Comparison of ENCODE assay signal across 10 cellular contexts in the genomic region with DNA sequence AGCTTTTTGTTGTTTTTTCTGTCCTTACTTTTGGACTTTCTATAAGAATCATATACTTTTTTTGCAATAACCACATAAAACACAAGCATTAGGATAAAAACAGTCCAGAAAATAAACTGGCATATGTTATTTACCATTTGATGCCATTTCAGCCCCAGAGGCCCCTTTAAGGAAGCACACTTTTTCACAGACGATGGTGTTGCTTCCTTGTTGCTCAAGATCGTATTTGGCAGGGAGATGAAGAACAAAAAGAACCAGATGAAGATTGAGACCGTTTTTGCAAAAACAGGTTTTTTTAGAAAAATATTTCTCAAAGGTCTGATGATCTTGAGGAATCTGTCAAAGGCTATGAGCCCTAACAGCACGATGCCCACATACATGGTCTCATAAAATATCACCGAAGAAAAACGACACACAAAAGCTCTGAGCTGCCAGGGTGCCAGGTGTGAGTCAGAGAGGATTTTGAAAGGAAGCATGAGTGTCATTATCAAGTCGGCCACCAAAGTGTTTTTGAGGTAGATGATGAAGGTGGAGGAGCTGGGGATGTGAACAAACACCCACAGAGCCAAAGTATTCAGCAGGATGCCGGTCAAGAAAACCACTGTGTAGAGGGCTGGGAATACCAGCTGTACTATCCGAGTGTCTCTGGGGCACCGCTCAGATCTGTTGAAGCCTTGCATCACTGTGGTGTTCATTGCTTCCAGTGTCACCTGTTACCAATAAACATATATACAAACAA. TPM values are rescaled to one million over a fixed set of nuclear protein-coding genes. Genes with fewer than 3 reads are reported as not detected.
DNase-seq lines count a peak whose midpoint lies in the region; ATAC-seq and TF ChIP-seq lines count a peak whose summit lies in the region.
"Had no signal": no experiment of that assay in that cellular context is flagged by ENCODE, and none has a peak within 500 bp of the region (broad histone marks: within the 10 kb centered on the region; RNA-seq: fewer than 3 reads in every experiment).

No MANE protein-coding gene starts in this region.

- H3K4me3 Mint-ChIP-seq in activated naive CD8-positive, alpha-beta T cell: peak overlapping the region; percentile 44

- H3K27ac Mint-ChIP-seq in activated naive CD8-positive, alpha-beta T cell: peak overlapping the region; percentile 5

- H3K4me3 ChIP-seq in AG10803 (ENCODE audit: low read length): no peak overlapping the region

- H3K27me3 Mint-ChIP-seq in activated naive CD8-positive, alpha-beta T cell: peaks cover 4% of the 10 kb centered on the region

- peak; percentile 12; the same call in 1 of the 2 replicates for TF ChIP-seq CTCF in AG10803 (conservative IDR thresholded peaks at IDR 0.05; ENCODE audit: low read length)

- H3K36me3 Mint-ChIP-seq in activated naive CD8-positive, alpha-beta T cell: no peaks in the 10 kb centered on the region

- peaks cover 10% of the 10 kb centered on the region for H3K4me1 Mint-ChIP-seq in activated naive CD8-positive, alpha-beta T cell (ENCODE audit: low read depth)

- no peak for ATAC-seq in HG02678 (IDR thresholded peaks at IDR 0.05; ENCODE audit: unreplicated experiment)

- H3K9me3 Mint-ChIP-seq in activated naive CD8-positive, alpha-beta T cell (ENCODE audit: low read depth): no peaks in the 10 kb centered on the region

- DNase-seq in AG10803 (ENCODE audit: low read depth): peak; percentile 59
- DNase-seq in HT-29 (ENCODE audit: low spot score): peak; percentile 38
- DNase-seq in kidney tubule cell (ENCODE audit: low spot score): peak; percentile 48
- no peak for DNase-seq in effector CD8-positive, alpha-beta T cell (lab: John Stamatoyannopoulos, UW)
- no peak for DNase-seq in OCI-M2 (lab: John Stamatoyannopoulos, UW; ENCODE audit: unreplicated experiment)
- no peak for DNase-seq in mucosa of gallbladder (ENCODE audit: low spot score)

RNA-seq across cellular contexts. Expression of gene P2RY13, which starts 0.9 kb away (rescaled TPM):
- not detected in 2 replicates for total RNA-seq in HT-29 (2014; rRNA removed; shearing (Covaris generic))
- 4.0 TPM for total RNA-seq in mucosa of gallbladder
- total RNA-seq: lung microvascular endothelial cell, OCI-LY7 had no signal

RNA-seq across cellular contexts. Expression of gene GPR87, which starts 11.8 kb away (rescaled TPM):
- 1.8 and 2.6 TPM in 2 replicates for total RNA-seq in HT-29 (2014; rRNA removed; shearing (Covaris generic))
- not detected for total RNA-seq in mucosa of gallbladder
- total RNA-seq: lung microvascular endothelial cell, OCI-LY7 had no signal

RNA-seq across cellular contexts. Expression of gene P2RY14, which starts 50.1 kb away (rescaled TPM):
- total RNA-seq in HT-29 (2014; rRNA removed; shearing (Covaris generic)): not detected in 2 replicates
- 14.6 TPM for total RNA-seq in mucosa of gallbladder
- total RNA-seq: lung microvascular endothelial cell, OCI-LY7 had no signal

RNA-seq across cellular contexts. Expression of gene P2RY12, which starts 56.1 kb away (rescaled TPM):
- not detected in 2 replicates for total RNA-seq in HT-29 (2014; rRNA removed; shearing (Covaris generic))
- total RNA-seq in mucosa of gallbladder: 7.6 TPM
- total RNA-seq: lung microvascular endothelial cell had no signal

Comparison
In these comparisons a context has a peak if more than half of its experiments do, and no peak if none do; other contexts are left out.
1. DNase-seq: peak in AG10803 (single experiment), HT-29 (single experiment) and kidney tubule cell (single experiment); none in effector CD8-positive, alpha-beta T cell (single experiment), OCI-M2 (single experiment) and mucosa of gallbladder (single experiment).
2. RNA of gene P2RY14, which starts 50.1 kb away (total RNA-seq): 14.6 TPM in mucosa of gallbladder (single experiment); not detected in HT-29; every median in the first group is over 10 times any median in the second.